Comparison of ENCODE assay signal across 2 cellular contexts in the genomic region with DNA sequence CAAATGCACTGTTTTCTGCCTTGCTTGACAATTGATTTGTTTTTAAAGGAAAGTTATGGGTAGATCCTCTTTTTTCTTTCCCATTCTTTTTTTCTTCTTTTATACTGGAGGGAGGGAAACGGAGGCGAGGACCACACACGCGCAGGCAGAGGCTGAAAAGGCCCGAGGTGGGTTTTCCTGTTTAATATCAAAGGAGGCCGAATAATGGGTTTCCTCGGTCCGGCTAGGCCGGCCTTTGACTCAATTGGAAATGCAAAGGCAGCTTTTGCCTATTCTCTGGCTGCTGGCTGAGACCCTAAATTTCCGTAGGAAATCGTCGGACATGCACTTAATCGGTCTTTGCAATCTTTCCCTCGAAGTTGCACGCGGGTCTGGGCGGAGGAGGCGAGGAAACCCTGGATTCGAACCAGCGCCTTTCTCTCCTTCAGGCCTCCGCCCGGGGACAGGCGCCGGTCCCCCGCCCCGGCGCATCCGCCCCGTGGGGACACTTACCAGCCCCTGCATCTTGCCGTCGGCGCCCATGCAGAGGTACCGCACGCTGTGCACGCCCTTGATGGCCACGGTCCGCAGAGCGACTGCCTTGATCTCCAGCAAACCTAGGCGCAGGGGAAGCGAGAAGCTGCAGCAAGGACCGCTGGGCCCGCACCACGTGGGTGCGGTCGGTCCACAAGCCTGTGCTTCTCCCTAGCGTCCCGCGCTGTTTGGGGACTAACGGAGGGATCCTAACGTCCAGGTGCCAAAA.
TF ChIP-seq lines count a peak whose summit lies in the region.

No MANE protein-coding gene starts in this region.

TF ChIP-seq in HepG2, 621 proteins besides CTCF, POLR2A, EP300 and RAD21:
- TF ChIP-seq PRPF4 (IDR thresholded peaks at IDR 0.05; ENCODE audit: low read depth, low read length, poor library complexity, severe bottlenecking) (peak; percentile 68), ZNF761 (CRISPR knock-in tag; conservative IDR thresholded peaks at IDR 0.05) (no peak), ZBTB39 (CRISPR knock-in tag; IDR thresholded peaks at IDR 0.05) (no peak), HNF1B (CRISPR knock-in tag; IDR thresholded peaks at IDR 0.05) (0 out of 2 replicates have a peak, but pooled peaks have one; percentile 4), ZMYM2 (CRISPR knock-in tag; IDR thresholded peaks at IDR 0.05) (no peak), SYNCRIP (IDR thresholded peaks at IDR 0.05; ENCODE audit: insufficient read depth, low read depth, low read length) (no peak), GABPA (IDR thresholded peaks at IDR 0.05; ENCODE audit: low read depth, low read length) (no peak), GABPA (CRISPR knock-in tag; IDR thresholded peaks at IDR 0.05; ENCODE audit: low read depth) (no peak; the same call in 1 of the 2 replicates), ZFP41 (CRISPR knock-in tag; IDR thresholded peaks at IDR 0.05; ENCODE audit: borderline replicate concordance) (no peak), SALL1 (CRISPR knock-in tag; IDR thresholded peaks at IDR 0.05) (no peak), ZBTB38 (CRISPR knock-in tag; IDR thresholded peaks at IDR 0.05) (peak; percentile 67), NFIC (IDR thresholded peaks at IDR 0.05; ENCODE audit: low read length) (no peak), ETV5 (CRISPR knock-in tag; IDR thresholded peaks at IDR 0.05; ENCODE audit: borderline replicate concordance) (no peak), SP4 (CRISPR knock-in tag; IDR thresholded peaks at IDR 0.05) (no peak)
- TF ChIP-seq, protein P1, sequence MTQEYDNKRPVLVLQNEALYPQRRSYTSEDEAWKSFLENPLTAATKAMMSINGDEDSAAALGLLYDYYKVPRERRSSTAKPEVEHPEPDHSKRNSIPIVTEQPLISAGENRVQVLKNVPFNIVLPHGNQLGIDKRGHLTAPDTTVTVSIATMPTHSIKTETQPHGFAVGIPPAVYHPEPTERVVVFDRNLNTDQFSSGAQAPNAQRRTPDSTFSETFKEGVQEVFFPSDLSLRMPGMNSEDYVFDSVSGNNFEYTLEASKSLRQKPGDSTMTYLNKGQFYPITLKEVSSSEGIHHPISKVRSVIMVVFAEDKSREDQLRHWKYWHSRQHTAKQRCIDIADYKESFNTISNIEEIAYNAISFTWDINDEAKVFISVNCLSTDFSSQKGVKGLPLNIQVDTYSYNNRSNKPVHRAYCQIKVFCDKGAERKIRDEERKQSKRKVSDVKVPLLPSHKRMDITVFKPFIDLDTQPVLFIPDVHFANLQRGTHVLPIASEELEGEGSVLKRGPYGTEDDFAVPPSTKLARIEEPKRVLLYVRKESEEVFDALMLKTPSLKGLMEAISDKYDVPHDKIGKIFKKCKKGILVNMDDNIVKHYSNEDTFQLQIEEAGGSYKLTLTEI (CRISPR knock-in tag; conservative IDR thresholded peaks at IDR 0.05), result no peak
- TF ChIP-seq, protein P2, sequence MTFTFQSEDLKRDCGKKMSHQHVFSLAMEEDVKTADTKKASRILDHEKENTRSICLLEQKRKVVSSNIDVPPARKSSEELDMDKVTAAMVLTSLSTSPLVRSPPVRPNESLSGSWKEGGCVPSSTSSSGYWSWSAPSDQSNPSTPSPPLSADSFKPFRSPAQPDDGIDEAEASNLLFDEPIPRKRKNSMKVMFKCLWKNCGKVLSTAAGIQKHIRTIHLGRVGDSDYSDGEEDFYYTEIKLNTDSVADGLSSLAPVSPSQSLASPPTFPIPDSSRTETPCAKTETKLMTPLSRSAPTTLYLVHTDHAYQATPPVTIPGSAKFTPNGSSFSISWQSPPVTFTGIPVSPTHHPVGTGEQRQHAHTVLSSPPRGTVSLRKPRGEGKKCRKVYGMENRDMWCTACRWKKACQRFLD (CRISPR knock-in tag; IDR thresholded peaks at IDR 0.05; ENCODE audit: borderline replicate concordance), result no peak
TF ChIP-seq in HepG2: peak in this region for 3.

TF ChIP-seq in SK-N-SH treated with all-trans-retinoic acid at 6 μM for 48 hours, 23 proteins besides CTCF, POLR2A, EP300 and RAD21:
- TF ChIP-seq ZFP30 (CRISPR knock-in tag; IDR thresholded peaks at IDR 0.05) (no peak), ZNF70 (CRISPR knock-in tag; IDR thresholded peaks at IDR 0.05) (no peak), OSR1 (CRISPR knock-in tag; IDR thresholded peaks at IDR 0.05) (no peak), TOX (CRISPR knock-in tag; IDR thresholded peaks at IDR 0.05; ENCODE audit: borderline replicate concordance) (no peak), ZFP3 (CRISPR knock-in tag; IDR thresholded peaks at IDR 0.05) (no peak), ZNF8 (CRISPR knock-in tag; IDR thresholded peaks at IDR 0.05) (no peak), SNAI2 (CRISPR knock-in tag; IDR thresholded peaks at IDR 0.05) (no peak), RARB (CRISPR knock-in tag; IDR thresholded peaks at IDR 0.05) (no peak)
- TF ChIP-seq, protein P3, sequence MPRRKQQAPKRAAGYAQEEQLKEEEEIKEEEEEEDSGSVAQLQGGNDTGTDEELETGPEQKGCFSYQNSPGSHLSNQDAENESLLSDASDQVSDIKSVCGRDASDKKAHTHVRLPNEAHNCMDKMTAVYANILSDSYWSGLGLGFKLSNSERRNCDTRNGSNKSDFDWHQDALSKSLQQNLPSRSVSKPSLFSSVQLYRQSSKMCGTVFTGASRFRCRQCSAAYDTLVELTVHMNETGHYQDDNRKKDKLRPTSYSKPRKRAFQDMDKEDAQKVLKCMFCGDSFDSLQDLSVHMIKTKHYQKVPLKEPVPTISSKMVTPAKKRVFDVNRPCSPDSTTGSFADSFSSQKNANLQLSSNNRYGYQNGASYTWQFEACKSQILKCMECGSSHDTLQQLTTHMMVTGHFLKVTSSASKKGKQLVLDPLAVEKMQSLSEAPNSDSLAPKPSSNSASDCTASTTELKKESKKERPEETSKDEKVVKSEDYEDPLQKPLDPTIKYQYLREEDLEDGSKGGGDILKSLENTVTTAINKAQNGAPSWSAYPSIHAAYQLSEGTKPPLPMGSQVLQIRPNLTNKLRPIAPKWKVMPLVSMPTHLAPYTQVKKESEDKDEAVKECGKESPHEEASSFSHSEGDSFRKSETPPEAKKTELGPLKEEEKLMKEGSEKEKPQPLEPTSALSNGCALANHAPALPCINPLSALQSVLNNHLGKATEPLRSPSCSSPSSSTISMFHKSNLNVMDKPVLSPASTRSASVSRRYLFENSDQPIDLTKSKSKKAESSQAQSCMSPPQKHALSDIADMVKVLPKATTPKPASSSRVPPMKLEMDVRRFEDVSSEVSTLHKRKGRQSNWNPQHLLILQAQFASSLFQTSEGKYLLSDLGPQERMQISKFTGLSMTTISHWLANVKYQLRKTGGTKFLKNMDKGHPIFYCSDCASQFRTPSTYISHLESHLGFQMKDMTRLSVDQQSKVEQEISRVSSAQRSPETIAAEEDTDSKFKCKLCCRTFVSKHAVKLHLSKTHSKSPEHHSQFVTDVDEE (CRISPR knock-in tag; IDR thresholded peaks at IDR 0.05), result no peak
